8 cellular contexts compared by ENCODE assay signal in genomic region chr19:34773555-34773864, GRCh38. TPM values are rescaled to one million over a fixed set of nuclear protein-coding genes. Genes with fewer than 3 reads are reported as not detected.
DNase-seq lines count a peak whose midpoint lies in the region; ATAC-seq and TF ChIP-seq lines count a peak whose summit lies in the region.

No MANE protein-coding gene starts in this region.

- in situ Hi-C loops in Panc1 (cut with HindIII; ENCODE audit: low pct_unique_long_range_greater_than_20kb, low sequenced_read_pairs) = no loop called here

- H3K4me1 Mint-ChIP-seq in CD8-positive, alpha-beta memory T cell = peaks cover 20% of the 10 kb centered on the region in 3 donors

- H3K36me3 Mint-ChIP-seq in CD8-positive, alpha-beta memory T cell = peaks cover 0 to 15% (median 0%) of the 10 kb centered on the region in 3 donors

- DNase-seq in CD8-positive, alpha-beta memory T cell = no peak
- DNase-seq in Panc1 (ENCODE audit: low read depth, low spot score) (no peak), epithelial cell of proximal tubule (ENCODE audit: low read depth) (no peak), trophoblast cell (no peak), lower leg skin (ENCODE audit: low spot score in 2 of 2) (no peak), DMS53 treated with DMSO at 0.1 percent for 48 hours (lab: John Stamatoyannopoulos, UW; ENCODE audit: unreplicated experiment) (no peak), NCI-H345 (lab: John Stamatoyannopoulos, UW) (no peak)

- H3K9ac ChIP-seq in trophoblast cell (ENCODE audit: low read length) = no peak overlapping the region

- no TSS peak for BruUV-seq in Panc1 (replicated peaks; lab: Mats Ljungman, UMichigan)

- H3K18ac ChIP-seq in trophoblast cell (ENCODE audit: low read length) = no peak overlapping the region

- ATAC-seq in Panc1 = no peak
- no peak for ATAC-seq in HG03097 (IDR thresholded peaks at IDR 0.05; ENCODE audit: low FRiP score, unreplicated experiment)

- CTCF ChIA-PET in CD8-positive, alpha-beta memory T cell (lab: Charles Lee) = no interaction called here
- CTCF ChIA-PET in Panc1 (lab: Charles Lee) = no interaction called here

- peaks cover 4 to 25% of the 10 kb centered on the region in 2 donors for H3K27me3 Mint-ChIP-seq in CD8-positive, alpha-beta memory T cell

- no peak overlapping the region for H2BK12ac ChIP-seq in trophoblast cell (ENCODE audit: low read length)

- H3K23ac ChIP-seq in trophoblast cell (ENCODE audit: low read length) = no peak overlapping the region

- H3K9me3 Mint-ChIP-seq in CD8-positive, alpha-beta memory T cell = peaks cover 0 to 3% (median 0%) of the 10 kb centered on the region in 5 donors

- intact Hi-C loops in Panc1 (cut with micrococcal nuclease; ENCODE audit: unreplicated experiment) (no loop called here), lower leg skin (cut with DNase I; ENCODE audit: low total_unique reads) (no loop called here)

- no peak overlapping the region for H4K8ac ChIP-seq in trophoblast cell (ENCODE audit: low read depth, low read length)

- no peaks in the 10 kb centered on the region for H3K9me3 ChIP-seq in CD8-positive, alpha-beta memory T cell (ENCODE audit: low read length)
- H3K9me3 ChIP-seq in Panc1 (ENCODE audit: control insufficient read depth, insufficient read depth, low read depth, low read length) (peaks cover 11% of the 10 kb centered on the region; the same call in 1 of the 2 replicates), trophoblast cell (ENCODE audit: insufficient read depth, low read depth, low read length) (peaks cover 5% of the 10 kb centered on the region)

- H3K27ac Mint-ChIP-seq in CD8-positive, alpha-beta memory T cell = peak overlapping the region in 2 of 8 donors; percentile 53 to 95

- H3K79me2 ChIP-seq in trophoblast cell (ENCODE audit: control insufficient read depth, insufficient read depth, low read length, poor library complexity) = peaks cover 3% of the 10 kb centered on the region

- no peak overlapping the region for H3K14ac ChIP-seq in trophoblast cell (ENCODE audit: low read length)

- H4K12ac ChIP-seq in trophoblast cell (ENCODE audit: low read depth, low read length) = no peak overlapping the region

- H4K91ac ChIP-seq in trophoblast cell (ENCODE audit: low read depth, low read length) = no peak overlapping the region

- TF ChIP-seq CTCF in Panc1 (IDR thresholded peaks at IDR 0.05) (no peak), epithelial cell of proximal tubule (conservative IDR thresholded peaks at IDR 0.05; ENCODE audit: low read depth, low read length) (no peak), lower leg skin (IDR thresholded peaks at IDR 0.05) (no peak)

- no peak overlapping the region for H2AFZ ChIP-seq in trophoblast cell (ENCODE audit: insufficient read depth, low read length, poor library complexity)

- H3K27ac ChIP-seq in CD8-positive, alpha-beta memory T cell (ENCODE audit: low read depth, low read length) = no peak overlapping the region
- H3K27ac ChIP-seq in Panc1 (ENCODE audit: low read length) (peak overlapping the region; percentile 52; the same call in 1 of the 2 replicates), trophoblast cell (ENCODE audit: low read depth, low read length) (no peak overlapping the region)

- TF ChIP-seq POLR2A in lower leg skin (IDR thresholded peaks at IDR 0.05) = no peak

- H2BK5ac ChIP-seq in trophoblast cell (ENCODE audit: low read depth, low read length, poor library complexity) = no peak overlapping the region

- no CpG with 5 or more reads among the region's 2 CpGs for WGBS in trophoblast cell (ENCODE audit: extremely low coverage, insufficient coverage, insufficient read length)
- WGBS in lower leg skin, 2 donors = 66 to 67% methylated on average over 2 of the region's 2 CpGs

- H2AK5ac ChIP-seq in trophoblast cell (ENCODE audit: low read length) = no peak overlapping the region

- H3K4me3 Mint-ChIP-seq in CD8-positive, alpha-beta memory T cell = peak overlapping the region in 6 of 7 donors; percentile 95 to 99 (median 97)

- peaks cover 8% of the 10 kb centered on the region for H3K4me1 ChIP-seq in CD8-positive, alpha-beta memory T cell (ENCODE audit: insufficient read depth, low read length)
- peaks cover 6% of the 10 kb centered on the region; the same call in 1 of the 2 replicates for H3K4me1 ChIP-seq in Panc1 (ENCODE audit: control insufficient read depth, insufficient read depth, low read length)
- peaks cover 5 to 7% of the 10 kb centered on the region in 2 experiments for H3K4me1 ChIP-seq in trophoblast cell (ENCODE audit: control insufficient read depth in 1 of 2, insufficient read depth in 2 of 2, low read length in 2 of 2)

- no peaks in the 10 kb centered on the region for H3K79me1 ChIP-seq in trophoblast cell (ENCODE audit: low read length)

- H3K4me2 ChIP-seq in trophoblast cell (ENCODE audit: low read length) = peak overlapping the region; percentile 60

- H3K36me3 ChIP-seq in CD8-positive, alpha-beta memory T cell (ENCODE audit: insufficient read depth, low read length) = no peaks in the 10 kb centered on the region
- H3K36me3 ChIP-seq in Panc1 (ENCODE audit: control insufficient read depth, insufficient read depth, low read length) = no peaks in the 10 kb centered on the region
- peaks cover 2 to 9% of the 10 kb centered on the region in 2 experiments for H3K36me3 ChIP-seq in trophoblast cell (ENCODE audit: control insufficient read depth in 1 of 2, insufficient read depth in 2 of 2, low read length in 2 of 2)

- H3K4me3 ChIP-seq in CD8-positive, alpha-beta memory T cell (ENCODE audit: low read length) = peak overlapping the region; percentile 88
- H3K4me3 ChIP-seq in Panc1 (ENCODE audit: low read depth in 2 of 2, low read length in 2 of 2) = peak overlapping the region; percentile 91 to 95
- peak overlapping the region; percentile 87 for H3K4me3 ChIP-seq in epithelial cell of proximal tubule (ENCODE audit: low read depth, low read length)
- H3K4me3 ChIP-seq in trophoblast cell (ENCODE audit: low read depth, low read length) = no peak overlapping the region
- no peak overlapping the region for H3K4me3 ChIP-seq in lower leg skin (ENCODE audit: low read depth, poor library complexity, severe bottlenecking)

- POLR2A ChIA-PET in CD8-positive, alpha-beta memory T cell (lab: Charles Lee) = no interaction called here
- POLR2A ChIA-PET in Panc1 (lab: Charles Lee) = no interaction called here

- H2BK120ac ChIP-seq in trophoblast cell (ENCODE audit: insufficient read depth, low read length, poor library complexity) = no peak overlapping the region

- H3K4ac ChIP-seq in trophoblast cell (ENCODE audit: low read depth, low read length) = no peak overlapping the region

- H3K27me3 ChIP-seq in CD8-positive, alpha-beta memory T cell (ENCODE audit: insufficient read depth, low read length, poor library complexity, severe bottlenecking) = no peaks in the 10 kb centered on the region
- no peaks in the 10 kb centered on the region for H3K27me3 ChIP-seq in Panc1 (ENCODE audit: control insufficient read depth, insufficient read depth, low read length)
- H3K27me3 ChIP-seq in trophoblast cell (ENCODE audit: insufficient read depth, low read length) = no peaks in the 10 kb centered on the region

RNA-seq across cellular contexts. Expression of gene ZNF599, which starts 0.5 kb away (rescaled TPM):
- total RNA-seq in CD8-positive, alpha-beta memory T cell = 1 to 10 TPM; 3.8 to 4.6 TPM
- 6.0 TPM for polyA plus RNA-seq in CD8-positive, alpha-beta memory T cell
- total RNA-seq in Panc1 (2021; ENCODE audit: unreplicated experiment) = 8.2 TPM
- 6.0 TPM for polyA plus RNA-seq in Panc1 (2012; ENCODE audit: insufficient read length)
- 4.0 and 5.7 TPM in 2 replicates for total RNA-seq in epithelial cell of proximal tubule
- polyA plus RNA-seq in trophoblast cell (2013) = 3.0 and 3.2 TPM in 2 replicates
- 10 to 100 TPM in 1 of 4 donors, 1 to 10 TPM in 3; 4.5 to 13.3 (median 6.9) TPM for total RNA-seq in lower leg skin

RNA-seq across cellular contexts. Expression of gene ZNF181, which starts 39.5 kb away (rescaled TPM):
- total RNA-seq in CD8-positive, alpha-beta memory T cell = 1 to 10 TPM; 4.5 to 6.3 TPM
- 24.7 TPM for polyA plus RNA-seq in CD8-positive, alpha-beta memory T cell
- total RNA-seq in Panc1 (2021; ENCODE audit: unreplicated experiment) = 11.5 TPM
- 5.3 TPM for polyA plus RNA-seq in Panc1 (2012; ENCODE audit: insufficient read length)
- total RNA-seq in epithelial cell of proximal tubule = 5.1 and 5.6 TPM in 2 replicates
- 3.0 and 4.1 TPM in 2 replicates for polyA plus RNA-seq in trophoblast cell (2013)
- total RNA-seq in lower leg skin = 10 to 100 TPM in 3 of 4 donors, 1 to 10 TPM in 1; 5.4 to 16.8 (median 12.1) TPM

Comparison
In these comparisons a context has a peak if more than half of its experiments do, and no peak if none do; other contexts are left out.
1. H3K4me3 ChIP-seq: peak in CD8-positive, alpha-beta memory T cell (single experiment), Panc1 (2 of 2) and epithelial cell of proximal tubule (single experiment); none in trophoblast cell (single experiment) and lower leg skin (single experiment).